ENCODE assay signal across 25 cellular contexts in the genomic region with DNA sequence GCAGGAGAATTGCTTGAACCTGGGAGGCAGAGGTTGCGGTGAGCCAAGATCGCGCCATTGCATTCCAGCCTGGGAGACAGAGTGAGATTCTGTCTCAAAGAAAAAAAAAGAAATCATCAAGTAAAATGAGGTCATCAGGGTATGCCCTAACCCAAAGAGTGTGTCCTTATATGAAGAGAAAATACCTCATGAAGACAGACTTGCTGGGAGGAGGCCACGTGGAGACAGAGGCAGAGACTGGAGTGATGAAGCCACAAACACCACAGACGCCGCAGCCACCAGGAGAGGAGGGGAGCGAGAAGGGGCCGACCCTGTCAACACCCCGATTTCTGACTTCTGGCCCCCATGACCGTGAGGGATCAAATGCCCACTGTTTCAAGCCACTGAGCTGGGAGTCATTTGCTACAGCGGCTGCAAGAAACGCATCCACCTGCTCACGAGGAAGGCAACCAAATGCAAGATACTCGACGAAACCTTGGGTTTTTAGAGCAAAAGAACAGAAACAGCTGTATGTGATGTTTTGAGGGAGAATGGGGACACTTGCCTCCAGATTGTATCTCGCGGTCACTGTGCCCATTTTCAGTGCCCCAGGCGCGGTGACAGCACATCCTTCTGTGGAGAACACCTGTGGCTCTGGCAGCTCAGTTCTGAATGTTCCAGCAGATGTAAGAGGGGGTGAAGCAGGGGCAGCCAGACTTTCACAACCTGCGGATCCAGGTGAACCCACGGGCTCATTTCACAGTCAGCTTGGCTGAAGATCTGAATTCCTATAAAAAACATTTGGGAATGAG.
DNase-seq lines count a peak whose midpoint lies in the region; ATAC-seq, FAIRE-seq and TF ChIP-seq lines count a peak whose summit lies in the region.
"Had no signal": no experiment of that assay in that cellular context is flagged by ENCODE, and none has a peak within 500 bp of the region (broad histone marks: within the 10 kb centered on the region; RNA-seq: fewer than 3 reads in every experiment).

No MANE protein-coding gene starts in this region.

- 29% methylated on average over 20 of the region's 21 CpGs for WGBS in HepG2 (ENCODE audit: low lambda C conversion rate)
- WGBS in right lobe of liver (ENCODE audit: insufficient coverage, low coverage, low lambda C conversion rate, missing lambda C conversion rate), result 60% methylated on average over 17 of the region's 21 CpGs
- 78% methylated on average over 21 of the region's 21 CpGs for WGBS in GM12878 (ENCODE audit: insufficient coverage, insufficient replicate concordance, low lambda C conversion rate, missing lambda C conversion rate)
- WGBS in thymus, result 26% methylated on average over 21 of the region's 21 CpGs

- H3K9ac ChIP-seq in HepG2 (ENCODE audit: insufficient read depth, low read depth, low read length) (no peak overlapping the region), MM.1S (ENCODE audit: low read length) (peak overlapping the region; percentile 10; the same call in 1 of the 2 replicates), GM12878 (ENCODE audit: control insufficient read depth, insufficient read depth, low read length) (no peak overlapping the region)

- no peak for DNase-seq in HepG2 (ENCODE audit: low spot score)
- DNase-seq in right lobe of liver, result no peak
- DNase-seq in MM.1S, result peak; percentile 80
- DNase-seq in GM12878 (ENCODE audit: low read depth, low spot score), result no peak
- DNase-seq in DMS53 treated with DMSO at 0.1 percent for 48 hours (lab: John Stamatoyannopoulos, UW; ENCODE audit: unreplicated experiment), result no peak
- DNase-seq in activated T-cell treated with anti-CD3 and anti-CD28 coated beads for 4 hours, result no peak
- DNase-seq: Caco-2; CD4-positive, CD25-positive, alpha-beta regulatory T cell; DMS 273 treated with DMSO at 0.1 percent for 48 hours; GDM1; IMR-90; NCI-H1048; NCI-H1417 treated with DMSO at 0.1 percent for 48 hours; NCI-H2029; NCI-H2227 treated with DMSO at 0.1 percent for 48 hours; NCI-H510A; NK-92 treated with Interleukin-12 subunit alpha and Interleukin-12 subunit beta, amount 100 ng/mL, for 24 hours; OCI-M1 had no signal

- H2AFZ ChIP-seq in HepG2 (ENCODE audit: low read length), result no peak overlapping the region
- H2AFZ ChIP-seq in MM.1S (ENCODE audit: low read length), result no peak overlapping the region; the same call in 1 of the 2 replicates
- no peak overlapping the region for H2AFZ ChIP-seq in GM12878 (ENCODE audit: control insufficient read depth, low read depth, low read length)

- in situ Hi-C loops in HepG2 (cut with HindIII; ENCODE audit: extremely low pct_ligation_motif_present, low pct_unique_long_range_greater_than_20kb) (no loop called here), GM12878 (cut with MboI) (loop anchor here (25.0 kb wide), 1 partner anchor 1317 kb away; a partner anchor contains a TSS)

- SMC1A ChIA-PET in GM12878 (lab: Charles Lee; ENCODE audit: uncharacterized antibody, unreplicated experiment), result no interaction called here

- intact Hi-C loops in HepG2 (cut with micrococcal nuclease; ENCODE audit: unreplicated experiment) (no loop called here), right lobe of liver (cut with DNase I) (no loop called here), GM12878 (cut with micrococcal nuclease; ENCODE audit: unreplicated experiment) (no loop called here)

- H3K79me2 ChIP-seq in HepG2 (ENCODE audit: insufficient read depth, low read length), result no peaks in the 10 kb centered on the region
- no peaks in the 10 kb centered on the region for H3K79me2 ChIP-seq in MM.1S (ENCODE audit: low read length)
- H3K79me2 ChIP-seq in GM12878 (ENCODE audit: control insufficient read depth, insufficient read depth, low read length), result no peaks in the 10 kb centered on the region

- H3K9me2 ChIP-seq in MM.1S (replicated peaks; ENCODE audit: insufficient read depth, low read length), result no peaks in the 10 kb centered on the region

- H3K4me2 ChIP-seq in HepG2 (ENCODE audit: low read depth, low read length) (no peak overlapping the region), MM.1S (ENCODE audit: low read depth, low read length) (peak overlapping the region; percentile 11; the same call in 1 of the 2 replicates), GM12878 (ENCODE audit: control insufficient read depth, insufficient read depth) (no peak overlapping the region)
- H3K4me2 ChIP-seq: A549 had no signal

- no peaks in the 10 kb centered on the region for H3K36me3 ChIP-seq in HepG2 (replicated peaks in 1 of 2; ENCODE audit: control insufficient read depth in 1 of 2, insufficient read depth in 2 of 2, low read length in 2 of 2)
- no peaks in the 10 kb centered on the region for H3K36me3 ChIP-seq in right lobe of liver
- H3K36me3 ChIP-seq in MM.1S (replicated peaks; ENCODE audit: insufficient read depth, low read length), result no peaks in the 10 kb centered on the region
- no peaks in the 10 kb centered on the region for H3K36me3 ChIP-seq in GM12878 (ENCODE audit: control insufficient read depth in 2 of 2, insufficient read depth in 2 of 2, low read length in 1 of 2)
- no peaks in the 10 kb centered on the region for H3K36me3 ChIP-seq in thymus (ENCODE audit: control insufficient read depth, insufficient read depth)

- BruUV-seq in HepG2 (replicated peaks; lab: Mats Ljungman, UMichigan) (no TSS peak), GM12878 (replicated peaks; lab: Mats Ljungman, UMichigan) (no TSS peak)

- H3K4me3 ChIP-seq in HepG2 (replicated peaks in 1 of 3; ENCODE audit: insufficient read depth in 1 of 3, low read depth in 2 of 3, low read length in 3 of 3) (no peak overlapping the region), right lobe of liver (no peak overlapping the region), MM.1S (ENCODE audit: low read length) (no peak overlapping the region), GM12878 (no peak overlapping the region), thymus (ENCODE audit: low read length) (peak overlapping the region; percentile 30)
- H3K4me3 ChIP-seq: A549 had no signal

- RAD21 ChIA-PET in GM12878 (lab: Charles Lee; ENCODE audit: unreplicated experiment), result no interaction called here

- CTCF ChIA-PET in HepG2 (lab: Yijun Ruan, JAX; ENCODE audit: low intra/inter-chr PET ratio, low total read pairs), result no interaction called here
- CTCF ChIA-PET in GM12878 (lab: Yijun Ruan, JAX), result no interaction called here

- H3K9me3 ChIP-seq in HepG2 (ENCODE audit: low read length) (no peaks in the 10 kb centered on the region), right lobe of liver (no peaks in the 10 kb centered on the region), MM.1S (replicated peaks; ENCODE audit: insufficient read depth, low read length) (no peaks in the 10 kb centered on the region), GM12878 (replicated peaks; ENCODE audit: control insufficient read depth, insufficient read depth, low read length) (no peaks in the 10 kb centered on the region; the same call in 2 of the 3 replicates), thymus (ENCODE audit: control insufficient read depth) (no peaks in the 10 kb centered on the region)
- H3K9me3 ChIP-seq: A549, Caco-2 had no signal

- H3K4me1 ChIP-seq in HepG2 (ENCODE audit: insufficient read depth, low read length) (no peaks in the 10 kb centered on the region), right lobe of liver (no peaks in the 10 kb centered on the region), MM.1S (ENCODE audit: low read length) (peaks cover 30% of the 10 kb centered on the region), GM12878 (ENCODE audit: control insufficient read depth, insufficient read depth, low read length) (peaks cover 15% of the 10 kb centered on the region), thymus (ENCODE audit: control insufficient read depth, insufficient read depth, low read length) (peaks cover 57% of the 10 kb centered on the region)
- H3K4me1 ChIP-seq: A549, Caco-2 had no signal

- TF ChIP-seq RAD21 in HepG2 (CRISPR knock-in tag; IDR thresholded peaks at IDR 0.05), result no peak
- no peak for TF ChIP-seq RAD21 in GM12878 (IDR thresholded peaks at IDR 0.05; ENCODE audit: insufficient read depth, low read depth, low read length)

- POLR2A ChIA-PET in HepG2 (lab: Yijun Ruan, JAX) (no interaction called here), GM12878 (lab: Charles Lee) (no interaction called here)

- H3K27ac ChIP-seq in HepG2 (ENCODE audit: extremely low read length, insufficient read depth, low read length), result no peak overlapping the region
- no peak overlapping the region for H3K27ac ChIP-seq in right lobe of liver
- H3K27ac ChIP-seq in MM.1S (ENCODE audit: low read length), result peak overlapping the region; percentile 81
- no peak overlapping the region for H3K27ac ChIP-seq in GM12878 (ENCODE audit: control insufficient read depth, insufficient read depth)
- peak overlapping the region; percentile 74 for H3K27ac ChIP-seq in thymus (ENCODE audit: low read depth)
- H3K27ac ChIP-seq: A549 had no signal

- H3K27me3 ChIP-seq in HepG2 (ENCODE audit: control insufficient read depth in 1 of 2, insufficient read depth in 2 of 2, low read length in 2 of 2), result peaks cover 3 to 20% of the 10 kb centered on the region in 2 experiments
- H3K27me3 ChIP-seq in right lobe of liver, result no peaks in the 10 kb centered on the region
- H3K27me3 ChIP-seq in MM.1S (replicated peaks; ENCODE audit: insufficient read depth, low read length), result peaks cover 15% of the 10 kb centered on the region; the same call in 1 of the 2 replicates
- H3K27me3 ChIP-seq in GM12878 (replicated peaks in 1 of 2; ENCODE audit: control insufficient read depth in 2 of 2, insufficient read depth in 2 of 2, low read length in 1 of 2), result no peaks in the 10 kb centered on the region; a peak in 1 of 4 replicates
- no peaks in the 10 kb centered on the region for H3K27me3 ChIP-seq in thymus (ENCODE audit: control insufficient read depth, insufficient read depth)

- no peak for TF ChIP-seq POLR2A in HepG2 (IDR thresholded peaks at IDR 0.05; ENCODE audit: insufficient read depth in 1 of 2, low read depth in 2 of 2, low read length in 2 of 2)
- no peak for TF ChIP-seq POLR2A in right lobe of liver (IDR thresholded peaks at IDR 0.05)
- no peak for TF ChIP-seq POLR2A in GM12878 (IDR thresholded peaks at IDR 0.05; ENCODE audit: low read depth, low read length)

- FAIRE-seq in HepG2 (lab: Jason Lieb, UNC), result no peak
- FAIRE-seq in GM12878 (lab: Jason Lieb, UNC), result peak; percentile 38
- FAIRE-seq: A549, H54, HTR-8/SVneo, RCC 7860 had no signal

- TF ChIP-seq EP300 in HepG2 (IDR thresholded peaks at IDR 0.05; ENCODE audit: low read depth in 2 of 2, low read length in 2 of 2), result no peak
- no peak for TF ChIP-seq EP300 in HepG2 (CRISPR knock-in tag; IDR thresholded peaks at IDR 0.05; ENCODE audit: borderline replicate concordance)
- no peak for TF ChIP-seq EP300 in GM12878 (IDR thresholded peaks at IDR 0.05; ENCODE audit: borderline replicate concordance in 1 of 2, control insufficient read depth in 1 of 2, low read depth in 2 of 2, low read length in 2 of 2)

- no peaks in the 10 kb centered on the region for H4K20me1 ChIP-seq in HepG2 (ENCODE audit: insufficient read depth, low read length)
- no peaks in the 10 kb centered on the region for H4K20me1 ChIP-seq in MM.1S (ENCODE audit: insufficient read depth, low read length)
- H4K20me1 ChIP-seq in GM12878 (ENCODE audit: control insufficient read depth, insufficient read depth), result no peaks in the 10 kb centered on the region

- ATAC-seq in HepG2, result no peak
- ATAC-seq in right lobe of liver, result no peak
- ATAC-seq in GM12878, result no peak
- ATAC-seq in esophagus mucosa, result no peak
- ATAC-seq: A549, Right ventricle myocardium inferior had no signal

- peaks cover 11% of the 10 kb centered on the region; the same call in 1 of the 2 replicates for H3F3A ChIP-seq in MM.1S (ENCODE audit: insufficient read depth, low read length)

- TF ChIP-seq CTCF in HepG2 (CRISPR knock-in tag; IDR thresholded peaks at IDR 0.05) (no peak), right lobe of liver (IDR thresholded peaks at IDR 0.05) (no peak), MM.1S (IDR thresholded peaks at IDR 0.05; ENCODE audit: low read length) (no peak), GM12878 (IDR thresholded peaks at IDR 0.05 in 2 of 3, conservative IDR thresholded peaks at IDR 0.05 in 1 of 3; ENCODE audit: control insufficient read depth in 2 of 3, extremely low read depth in 1 of 3, insufficient read depth in 1 of 3, low read depth in 3 of 3, low read length in 3 of 3) (no peak)

Comparison
In these comparisons a context has a peak if more than half of its experiments do, and no peak if none do; other contexts are left out.
1. H3K27ac ChIP-seq: peak in MM.1S (single experiment) and thymus (single experiment); none in HepG2 (single experiment), right lobe of liver (0 of 3) and GM12878 (single experiment).